In genomic region chr11:128624269-128625170, GRCh38 we compare ENCODE assay signal across 8 cellular contexts.
A peak's percentile ranks its signal among the peaks of the same experiment; 100 is the strongest.
DNase-seq lines count a peak whose midpoint lies in the region; ATAC-seq and TF ChIP-seq lines count a peak whose summit lies in the region.

No MANE protein-coding gene starts in this region.

- no peak for TF ChIP-seq CTCF in foreskin fibroblast (IDR thresholded peaks at IDR 0.05; ENCODE audit: low read depth, low read length)

- in situ Hi-C loops in GM18951 (cut with MboI; ENCODE audit: low sequenced_read_pairs, unreplicated experiment): loop anchor here (25.0 kb wide), 1 partner anchor 587 kb away; no protein-coding TSS in a partner anchor

- peak; percentile 63 for DNase-seq in activated CD4-positive, CD25-positive, alpha-beta regulatory T cell treated with anti-CD3 and anti-CD28 coated beads, Interleukin-2, amount 50 U/mL, for 72 hours
- DNase-seq in kidney tubule cell (ENCODE audit: low spot score) (peak; percentile 29), UCSD-AML1 (lab: John Stamatoyannopoulos, UW; ENCODE audit: unreplicated experiment) (no peak), hepatic stellate cell (ENCODE audit: low spot score) (no peak), foreskin fibroblast (no peak)

- ATAC-seq in HG03139 (IDR thresholded peaks at IDR 0.05; ENCODE audit: unreplicated experiment) (peak; percentile 34), HG03520 (IDR thresholded peaks at IDR 0.05; ENCODE audit: unreplicated experiment) (no peak)

- no peak overlapping the region for H3K4me3 ChIP-seq in foreskin fibroblast (ENCODE audit: low read depth in 1 of 2, low read length in 2 of 2)

- TF ChIP-seq POLR2A in GM18951 (IDR thresholded peaks at IDR 0.05; ENCODE audit: extremely low read depth, insufficient read depth, insufficient read length): peak; percentile 48

Comparison
In these comparisons a context has a peak if more than half of its experiments do, and no peak if none do; other contexts are left out.
1. DNase-seq: peak in activated CD4-positive, CD25-positive, alpha-beta regulatory T cell treated with anti-CD3 and anti-CD28 coated beads, Interleukin-2, amount 50 U/mL, for 72 hours (single experiment) and kidney tubule cell (single experiment); none in UCSD-AML1 (single experiment), hepatic stellate cell (single experiment) and foreskin fibroblast (0 of 2).